ENCODE assay signal across 11 cellular contexts in genomic region chr18:62018034-62018760, GRCh38.
DNase-seq lines count a peak whose midpoint lies in the region; ATAC-seq and TF ChIP-seq lines count a peak whose summit lies in the region.
"Had no signal": no experiment of that assay in that cellular context is flagged by ENCODE, and none has a peak within 500 bp of the region (broad histone marks: within the 10 kb centered on the region; RNA-seq: fewer than 3 reads in every experiment).

No MANE protein-coding gene starts in this region.

- no peak for TF ChIP-seq POLR2A in adrenal gland (IDR thresholded peaks at IDR 0.05)

- TF ChIP-seq CTCF in AG09309 (IDR thresholded peaks at IDR 0.05; ENCODE audit: control insufficient read depth, insufficient read depth, low read depth, low read length, missing control alignments), result no peak
- TF ChIP-seq CTCF in adrenal gland (IDR thresholded peaks at IDR 0.05), result no peak
- no peak for TF ChIP-seq CTCF in heart right ventricle (IDR thresholded peaks at IDR 0.05)

- ATAC-seq in heart right ventricle, result peak; percentile 85 to 97 (median 92)
- ATAC-seq in HG02623 (IDR thresholded peaks at IDR 0.05; ENCODE audit: unreplicated experiment), result no peak
- no peak for ATAC-seq in GM21576 (IDR thresholded peaks at IDR 0.05; ENCODE audit: unreplicated experiment)
- no peak for ATAC-seq in GM18520 (IDR thresholded peaks at IDR 0.05; ENCODE audit: unreplicated experiment)

- intact Hi-C loops in adrenal gland (cut with DNase I) (no loop called here), heart right ventricle (cut with DNase I) (loop anchor here in 1 of 10 donors (5.0 kb wide), 1 partner anchor 56 kb away; no protein-coding TSS in a partner anchor)

- no peaks in the 10 kb centered on the region for H3K4me1 Mint-ChIP-seq in CD8-positive, alpha-beta memory T cell
- H3K4me1 Mint-ChIP-seq: CD14-positive monocyte had no signal

- WGBS in adrenal gland, 4 donors, result 55 to 77% (median 68%) methylated on average over 9 of the region's 9 CpGs
- WGBS in heart right ventricle, 2 donors, result 65 to 71% methylated on average over 9 of the region's 9 CpGs

- H3K36me3 Mint-ChIP-seq in CD8-positive, alpha-beta memory T cell, result no peaks in the 10 kb centered on the region

- H3K9me3 Mint-ChIP-seq in CD8-positive, alpha-beta memory T cell, result no peaks in the 10 kb centered on the region

- peak overlapping the region in 2 of 5 donors; percentile 20 to 72 for H3K27ac ChIP-seq in adrenal gland
- H3K27ac ChIP-seq in heart right ventricle, result peak overlapping the region; percentile 7 to 66 (median 50)
- no peak overlapping the region for H3K27ac ChIP-seq in CD8-positive, alpha-beta memory T cell (ENCODE audit: low read depth, low read length)

- H3K27me3 ChIP-seq in adrenal gland, result no peaks in the 10 kb centered on the region
- H3K27me3 ChIP-seq in heart right ventricle, result no peaks in the 10 kb centered on the region
- no peaks in the 10 kb centered on the region for H3K27me3 ChIP-seq in CD8-positive, alpha-beta memory T cell (ENCODE audit: insufficient read depth, low read length, poor library complexity, severe bottlenecking)

- H3K4me1 ChIP-seq in adrenal gland (replicated peaks in 1 of 2), result no peaks in the 10 kb centered on the region
- H3K4me1 ChIP-seq in heart right ventricle, result peaks cover 0 to 25% (median 11%) of the 10 kb centered on the region in 9 donors
- H3K4me1 ChIP-seq in CD8-positive, alpha-beta memory T cell (ENCODE audit: insufficient read depth, low read length), result no peaks in the 10 kb centered on the region

- H3K4me3 Mint-ChIP-seq in CD8-positive, alpha-beta memory T cell, result no peak overlapping the region
- H3K4me3 Mint-ChIP-seq: CD14-positive monocyte had no signal

- DNase-seq in AG09309 (ENCODE audit: low read depth) (peak; percentile 85), adrenal gland (peak in 6 of 7 donors; percentile 15 to 68 (median 42)), heart right ventricle (peak; percentile 58 to 62), renal cortical epithelial cell (ENCODE audit: low read depth) (peak; percentile 15)
- DNase-seq in CD8-positive, alpha-beta memory T cell, result no peak
- DNase-seq: Karpas-422, NCI-H774 had no signal

- H3K27ac Mint-ChIP-seq in CD8-positive, alpha-beta memory T cell, result peak overlapping the region in 1 of 8 donors; percentile 4
- H3K27ac Mint-ChIP-seq: CD14-positive monocyte had no signal

- CTCF ChIA-PET in CD8-positive, alpha-beta memory T cell (lab: Charles Lee), result no interaction called here

- POLR2A ChIA-PET in CD8-positive, alpha-beta memory T cell (lab: Charles Lee), result no interaction called here

- H3K9me3 ChIP-seq in adrenal gland (replicated peaks in 1 of 3), result no peaks in the 10 kb centered on the region
- peaks cover 0 to 10% (median 0%) of the 10 kb centered on the region in 11 donors for H3K9me3 ChIP-seq in heart right ventricle
- H3K9me3 ChIP-seq in CD8-positive, alpha-beta memory T cell (ENCODE audit: low read length), result no peaks in the 10 kb centered on the region

- H3K36me3 ChIP-seq in adrenal gland (replicated peaks in 1 of 2), result no peaks in the 10 kb centered on the region
- no peaks in the 10 kb centered on the region for H3K36me3 ChIP-seq in heart right ventricle
- H3K36me3 ChIP-seq in CD8-positive, alpha-beta memory T cell (ENCODE audit: insufficient read depth, low read length), result no peaks in the 10 kb centered on the region

- H3K4me3 ChIP-seq in AG09309 (ENCODE audit: control insufficient read depth, low read depth, low read length) (no peak overlapping the region), adrenal gland (no peak overlapping the region), heart right ventricle (no peak overlapping the region)
- H3K4me3 ChIP-seq in CD8-positive, alpha-beta memory T cell (ENCODE audit: low read length), result no peak overlapping the region

- peaks cover 3% of the 10 kb centered on the region in 2 donors for H3K27me3 Mint-ChIP-seq in CD8-positive, alpha-beta memory T cell

Comparison
In these comparisons a context has a peak if more than half of its experiments do, and no peak if none do; other contexts are left out.
1. DNase-seq: peak in AG09309 (single experiment), adrenal gland (6 of 7), heart right ventricle (2 of 2) and renal cortical epithelial cell (single experiment); none in CD8-positive, alpha-beta memory T cell (0 of 5).
2. ATAC-seq: peak in heart right ventricle (8 of 8); none in HG02623 (single experiment), GM21576 (single experiment) and GM18520 (single experiment).